In the genomic region with DNA sequence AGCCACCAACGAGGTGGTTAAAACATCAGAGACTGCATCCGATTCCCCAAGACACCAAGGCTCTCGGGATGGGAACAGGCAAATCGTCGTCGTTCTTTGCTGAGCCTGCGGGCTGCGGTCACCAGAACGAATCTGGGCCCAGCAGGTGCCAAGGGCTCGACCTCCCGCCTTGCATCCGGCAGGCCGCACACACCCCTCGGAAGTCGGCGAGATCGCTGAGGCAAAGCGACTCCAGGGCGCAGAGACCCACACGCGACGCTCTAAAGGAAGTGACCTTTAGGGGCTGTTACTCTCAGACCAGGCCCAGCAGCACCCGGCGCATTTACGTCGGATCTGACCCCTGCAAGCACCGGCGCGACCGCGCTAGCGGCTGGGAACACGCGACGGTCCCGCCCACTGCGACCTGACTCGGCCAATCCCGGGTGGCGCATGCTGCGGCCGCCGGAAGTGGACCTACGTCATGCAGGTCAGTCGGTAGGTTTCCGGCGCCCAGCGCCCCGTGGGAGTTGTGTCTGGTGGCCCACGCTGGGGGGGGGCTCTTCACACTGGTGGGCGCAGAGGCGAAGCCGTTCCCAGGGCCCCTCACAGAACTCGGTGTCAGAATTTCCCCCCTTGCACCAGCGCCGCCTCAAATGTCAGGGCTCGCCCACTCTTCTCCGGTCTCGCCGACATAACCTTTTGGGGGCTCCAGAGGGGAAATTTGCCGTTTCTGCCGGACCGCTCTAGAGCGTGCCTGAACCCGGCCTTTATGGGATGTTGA, we compare ENCODE assay signal across 8 cellular contexts. TPM values are rescaled to one million over a fixed set of nuclear protein-coding genes. Genes with fewer than 3 reads are reported as not detected.
A peak's percentile ranks its signal among the peaks of the same experiment; 100 is the strongest.
DNase-seq lines count a peak whose midpoint lies in the region; ATAC-seq, FAIRE-seq and TF ChIP-seq lines count a peak whose summit lies in the region.

No MANE protein-coding gene starts in this region.

- peak overlapping the region; percentile 66 for H3K4me3 ChIP-seq in astrocyte (ENCODE audit: insufficient read depth, low read depth, low read length)
- H3K4me3 ChIP-seq in skeletal muscle tissue (ENCODE audit: low read length in 3 of 3), result peak overlapping the region; percentile 85 to 96 (median 87)
- no peak overlapping the region for H3K4me3 ChIP-seq in HAP-1

- H3K27ac ChIP-seq in astrocyte (ENCODE audit: low read depth, low read length) (peak overlapping the region; percentile 49), skeletal muscle tissue (ENCODE audit: low read depth, low read length) (peak overlapping the region; percentile 83)

- no peak for TF ChIP-seq CTCF in GM10248 (IDR thresholded peaks at IDR 0.05; ENCODE audit: control extremely low read depth, extremely low read depth, low read depth, missing control alignments)
- TF ChIP-seq CTCF in astrocyte (IDR thresholded peaks at IDR 0.05; ENCODE audit: insufficient read depth, low read depth, low read length), result no peak

- in situ Hi-C loops in HAP-1 (cut with MboI; ENCODE audit: low sequenced_read_pairs), result no loop called here

- no peaks in the 10 kb centered on the region for H3K9me3 Mint-ChIP-seq in astrocyte (ENCODE audit: unreplicated experiment)

- peak overlapping the region; percentile 94 for H2AFZ ChIP-seq in astrocyte (ENCODE audit: low read depth, low read length)

- H3K27me3 ChIP-seq in astrocyte (ENCODE audit: insufficient read depth, low read length) (no peaks in the 10 kb centered on the region), skeletal muscle tissue (ENCODE audit: control insufficient read depth in 3 of 3, insufficient read depth in 3 of 3, low read length in 3 of 3) (peaks cover 0 to 3% (median 0%) of the 10 kb centered on the region in 3 donors), HAP-1 (ENCODE audit: low read depth) (no peaks in the 10 kb centered on the region)

- DNase-seq in GM10248 (ENCODE audit: extremely low spot score), result peak; percentile 94
- peak; percentile 94 for DNase-seq in NCI-H1105 (lab: John Stamatoyannopoulos, UW)
- peak; percentile 55 for DNase-seq in T-helper 22 cell (ENCODE audit: low read depth)
- DNase-seq in astrocyte (ENCODE audit: low read depth), result peak; percentile 78
- peak; percentile 94 to 97 for DNase-seq in hippocampal formation (lab: John Stamatoyannopoulos, UW)
- DNase-seq in HAP-1 (ENCODE audit: low spot score in 2 of 2), result no peak

- no peak overlapping the region for H3K27ac Mint-ChIP-seq in astrocyte (ENCODE audit: unreplicated experiment)

- FAIRE-seq in astrocyte (lab: Jason Lieb, UNC), result no peak

- H3K4me3 Mint-ChIP-seq in astrocyte (ENCODE audit: unreplicated experiment), result peak overlapping the region; percentile 45

- no peaks in the 10 kb centered on the region for H3K79me2 ChIP-seq in astrocyte (ENCODE audit: insufficient read depth, low read length)

- CTCF ChIA-PET in GM10248 (lab: Yijun Ruan, JAX), result no interaction called here

- H3K9ac ChIP-seq in astrocyte (ENCODE audit: low read length), result peak overlapping the region; percentile 74
- H3K9ac ChIP-seq in skeletal muscle tissue (ENCODE audit: low read depth in 1 of 3, low read length in 3 of 3), result peak overlapping the region; percentile 93 to 99 (median 97)

- H4K20me1 ChIP-seq in astrocyte (ENCODE audit: insufficient read depth, low read length), result no peaks in the 10 kb centered on the region

- H3K4me1 Mint-ChIP-seq in astrocyte (ENCODE audit: low read depth, unreplicated experiment), result peaks cover 21% of the 10 kb centered on the region

- peak; percentile 94 for ATAC-seq in HG02588 (IDR thresholded peaks at IDR 0.05; ENCODE audit: unreplicated experiment)

- POLR2A ChIA-PET in GM10248 (lab: Yijun Ruan, JAX), result no interaction called here

- H3K36me3 Mint-ChIP-seq in astrocyte (ENCODE audit: low read depth, unreplicated experiment), result no peaks in the 10 kb centered on the region

- no peaks in the 10 kb centered on the region for H3K36me3 ChIP-seq in astrocyte (ENCODE audit: insufficient read depth, low read length)
- no peaks in the 10 kb centered on the region for H3K36me3 ChIP-seq in skeletal muscle tissue (ENCODE audit: control insufficient read depth in 3 of 3, insufficient read depth in 3 of 3, low read length in 3 of 3)
- no peaks in the 10 kb centered on the region for H3K36me3 ChIP-seq in HAP-1 (replicated peaks)

- H3K9me3 ChIP-seq in astrocyte (ENCODE audit: insufficient read depth, low read depth, low read length), result no peaks in the 10 kb centered on the region
- no peaks in the 10 kb centered on the region for H3K9me3 ChIP-seq in skeletal muscle tissue (ENCODE audit: control insufficient read depth in 3 of 3, low read length in 3 of 3)
- H3K9me3 ChIP-seq in HAP-1, result no peaks in the 10 kb centered on the region

- peak overlapping the region; percentile 88 for H3K4me2 ChIP-seq in astrocyte (ENCODE audit: low read length)

- H3K4me1 ChIP-seq in astrocyte (ENCODE audit: insufficient read depth, low read length) (peaks cover 11% of the 10 kb centered on the region), skeletal muscle tissue (ENCODE audit: control insufficient read depth in 3 of 3, insufficient read depth in 3 of 3, low read length in 3 of 3) (peaks cover 2 to 7% (median 6%) of the 10 kb centered on the region in 3 donors), HAP-1 (no peaks in the 10 kb centered on the region)

- H3K27me3 Mint-ChIP-seq in astrocyte (ENCODE audit: low read depth, unreplicated experiment), result no peaks in the 10 kb centered on the region

RNA-seq across cellular contexts. Expression of a gene that starts 7.5 kb away (rescaled TPM):
- total RNA-seq in astrocyte, result 268 and 282 TPM in 2 replicates
- 261 TPM for total RNA-seq in skeletal muscle tissue

RNA-seq across cellular contexts. Expression of a gene that starts 13.4 kb away (rescaled TPM):
- 2.8 and 3.4 TPM in 2 replicates for total RNA-seq in astrocyte
- under 0.01 TPM for total RNA-seq in skeletal muscle tissue

Comparison
In these comparisons a context has a peak if more than half of its experiments do, and no peak if none do; other contexts are left out.
1. DNase-seq: peak in GM10248 (single experiment), NCI-H1105 (single experiment), T-helper 22 cell (single experiment), astrocyte (single experiment) and hippocampal formation (2 of 2); none in HAP-1 (0 of 2).